Comparison of ENCODE assay signal across 32 cellular contexts in genomic region chr6:50825375-50826036, GRCh38. TPM values are rescaled to one million over a fixed set of nuclear protein-coding genes. Genes with fewer than 3 reads are reported as not detected.
A peak's percentile ranks its signal among the peaks of the same experiment; 100 is the strongest.
DNase-seq lines count a peak whose midpoint lies in the region; ATAC-seq, FAIRE-seq and TF ChIP-seq lines count a peak whose summit lies in the region.
"Had no signal": no experiment of that assay in that cellular context is flagged by ENCODE, and none has a peak within 500 bp of the region (broad histone marks: within the 10 kb centered on the region; RNA-seq: fewer than 3 reads in every experiment).

No MANE protein-coding gene starts in this region.

- ATAC-seq in K562 (peak; percentile 88), HG03571 (IDR thresholded peaks at IDR 0.05; ENCODE audit: unreplicated experiment) (no peak)
- ATAC-seq: Right ventricle myocardium inferior had no signal

- no peak overlapping the region for H3K4me3 ChIP-seq in K562
- peak overlapping the region; percentile 47; the same call in 1 of the 2 replicates for H3K4me3 ChIP-seq in iPS-20b (ENCODE audit: low read length)
- peak overlapping the region; percentile 35 for H3K4me3 ChIP-seq in suprapubic skin
- H3K4me3 ChIP-seq: esophagus muscularis mucosa, lung, sigmoid colon, transverse colon had no signal

- H3K27me3 ChIP-seq in K562 (ENCODE audit: control insufficient read depth in 2 of 2, insufficient read depth in 2 of 2, low read length in 2 of 2): no peaks in the 10 kb centered on the region
- H3K27me3 ChIP-seq in iPS-20b (ENCODE audit: insufficient read depth, low read length): peaks cover 100% of the 10 kb centered on the region
- peaks cover 79% of the 10 kb centered on the region for H3K27me3 ChIP-seq in suprapubic skin

- no peak for TF ChIP-seq RAD21 in K562 (CRISPR knock-in tag; conservative IDR thresholded peaks at IDR 0.05 in 1 of 2, IDR thresholded peaks at IDR 0.05 in 1 of 2)

- 0 out of 2 replicates have a peak, but pooled peaks have one; percentile 26 for TF ChIP-seq EP300 in K562 (IDR thresholded peaks at IDR 0.05; ENCODE audit: low read length)
- TF ChIP-seq EP300 in suprapubic skin (IDR thresholded peaks at IDR 0.05): no peak

- H3K36me3 ChIP-seq in K562 (ENCODE audit: control insufficient read depth, insufficient read depth, low read length) (no peaks in the 10 kb centered on the region), iPS-20b (ENCODE audit: insufficient read depth, low read depth, low read length) (no peaks in the 10 kb centered on the region), suprapubic skin (no peaks in the 10 kb centered on the region)
- H3K36me3 ChIP-seq: esophagus muscularis mucosa, sigmoid colon, transverse colon had no signal

- in situ Hi-C loops in K562 (cut with MboI): no loop called here

- H3K27ac ChIP-seq in K562 (ENCODE audit: extremely low read depth, low read depth, low read length) (peak overlapping the region; percentile 4; the same call in 2 of the 3 replicates), iPS-20b (ENCODE audit: low read length) (no peak overlapping the region), suprapubic skin (peak overlapping the region; percentile 70)
- H3K27ac ChIP-seq: esophagus muscularis mucosa, sigmoid colon, transverse colon had no signal

- intact Hi-C loops in K562 (cut with micrococcal nuclease): no loop called here
- intact Hi-C loops in head of caudate nucleus (cut with DNase I): no loop called here

- no peak for TF ChIP-seq POLR2A in K562 (conservative IDR thresholded peaks at IDR 0.05)
- no peak for TF ChIP-seq POLR2A in suprapubic skin (IDR thresholded peaks at IDR 0.05)

- TF ChIP-seq CTCF in K562 (IDR thresholded peaks at IDR 0.05 in 2 of 3, conservative IDR thresholded peaks at IDR 0.05 in 1 of 3; ENCODE audit: insufficient read depth in 2 of 3, low read depth in 1 of 3, low read length in 3 of 3) (0 out of 6 replicates have a peak, but pooled peaks of 1 of the 3 experiments have one; percentile 3), suprapubic skin (IDR thresholded peaks at IDR 0.05) (no peak)

- POLR2A ChIA-PET in K562 (lab: Yijun Ruan, JAX): interaction anchor here (0.6 to 0.7 kb wide), 3 partner anchors 14 to 49 kb away, joined by 3 read pairs; no protein-coding TSS in a partner anchor

- H4K20me1 ChIP-seq in K562 (replicated peaks; ENCODE audit: control insufficient read depth, insufficient read depth, low read length): no peaks in the 10 kb centered on the region

- no peaks in the 10 kb centered on the region for H3K79me2 ChIP-seq in K562 (ENCODE audit: control insufficient read depth, insufficient read depth, low read length)

- peak overlapping the region; percentile 84 for H2AFZ ChIP-seq in K562 (ENCODE audit: low read depth, low read length)

- DNase-seq in NCI-H345 treated with DMSO at 0.1 percent for 48 hours (lab: John Stamatoyannopoulos, UW; ENCODE audit: unreplicated experiment) (peak; percentile 34), NCI-H345 (lab: John Stamatoyannopoulos, UW) (no peak), K562 (ENCODE audit: extremely low read depth in 1 of 4, low spot score in 3 of 4) (peak; percentile 68 to 85 (median 80)), suprapubic skin (ENCODE audit: low spot score in 2 of 2) (no peak), head of caudate nucleus (no peak), MV-4-11 (lab: John Stamatoyannopoulos, UW) (no peak)
- DNase-seq: activated T-cell treated with anti-CD3 and anti-CD28 coated beads, Interleukin-2, amount 50 U/mL, for 1 hour; DMS153; effector memory CD4-positive, alpha-beta T cell; hippocampal formation; islet precursor cell; Karpas-422; NCI-H1048; NCI-H1930; NCI-H2227 treated with DMSO at 0.1 percent for 48 hours; OCI-M1; posterior cingulate gyrus; sigmoid colon; stimulated activated CD4-positive, alpha-beta T cell treated with anti-CD3 and anti-CD28 coated beads, Interleukin-15, amount 100 ng/mL, for 24 hours; T-helper 1 cell; transverse colon had no signal

- CTCF ChIA-PET in K562 (lab: Yijun Ruan, JAX; ENCODE audit: low intra/inter-chr PET ratio): no interaction called here

- FAIRE-seq in K562 (lab: Jason Lieb, UNC): peak; percentile 75
- FAIRE-seq: A204.1, colon, frontal cortex had no signal

- peak overlapping the region; percentile 37 to 80 for H3K9ac ChIP-seq in K562 (ENCODE audit: insufficient read depth in 1 of 2, low read depth in 2 of 2, low read length in 2 of 2)
- H3K9ac ChIP-seq in iPS-20b (ENCODE audit: low read depth, low read length): no peak overlapping the region

- no TSS peak for BruUV-seq in K562 (replicated peaks; lab: Mats Ljungman, UMichigan)

- H3K4me2 ChIP-seq in K562 (ENCODE audit: insufficient read depth, low read length): peak overlapping the region; percentile 73

- H3K9me3 ChIP-seq in K562 (replicated peaks; ENCODE audit: control insufficient read depth, insufficient read depth, low read depth, low read length) (0 out of 2 replicates have a peak, but pooled peaks cover under 1% of the 10 kb centered on the region), iPS-20b (ENCODE audit: insufficient read depth, low read depth, low read length) (no peaks in the 10 kb centered on the region), suprapubic skin (no peaks in the 10 kb centered on the region)
- H3K9me3 ChIP-seq: esophagus muscularis mucosa, sigmoid colon, transverse colon had no signal

- WGBS in K562 (ENCODE audit: insufficient coverage, low coverage, missing lambda C conversion rate): 12% methylated on average over 16 of the region's 16 CpGs
- WGBS in suprapubic skin: 4% methylated on average over 15 of the region's 16 CpGs

- H3K9me1 ChIP-seq in K562 (ENCODE audit: control insufficient read depth, insufficient read depth, low read length): no peaks in the 10 kb centered on the region

- peaks cover 9 to 15% of the 10 kb centered on the region in 2 experiments; a peak in 4 of 5 replicates for H3K4me1 ChIP-seq in K562 (replicated peaks in 1 of 2; ENCODE audit: control insufficient read depth in 2 of 2, insufficient read depth in 2 of 2, low read length in 2 of 2)
- H3K4me1 ChIP-seq in iPS-20b (ENCODE audit: insufficient read depth, low read length): peaks cover 49% of the 10 kb centered on the region; the same call in 1 of the 2 replicates
- H3K4me1 ChIP-seq in suprapubic skin: peaks cover 42% of the 10 kb centered on the region

TF ChIP-seq in K562, 482 proteins besides CTCF, POLR2A, EP300 and RAD21 (continues in another document):
- no peak for TF ChIP-seq ZFP30 (CRISPR knock-in tag; IDR thresholded peaks at IDR 0.05; ENCODE audit: borderline replicate concordance)
- no peak for TF ChIP-seq TCF7L2 (IDR thresholded peaks at IDR 0.05; ENCODE audit: low read depth, low read length)
- TF ChIP-seq MNT (conservative IDR thresholded peaks at IDR 0.05): no peak
- no peak for TF ChIP-seq RBBP5 (IDR thresholded peaks at IDR 0.05; ENCODE audit: borderline replicate concordance, insufficient read depth, low read length, poor library complexity, severe bottlenecking)
- TF ChIP-seq CTBP1 (IDR thresholded peaks at IDR 0.05; ENCODE audit: borderline replicate concordance): peak; percentile 81; the same call in 1 of the 2 replicates
- no peak for TF ChIP-seq ZFP36 (IDR thresholded peaks at IDR 0.05; ENCODE audit: low read depth, low read length, partially characterized antibody)
- TF ChIP-seq ZNF232 (CRISPR knock-in tag; IDR thresholded peaks at IDR 0.05): no peak
- TF ChIP-seq CBX2 (IDR thresholded peaks at IDR 0.05; ENCODE audit: insufficient read depth, low read length, poor library complexity, severe bottlenecking): no peak
- TF ChIP-seq GTF2F1 (IDR thresholded peaks at IDR 0.05; ENCODE audit: low read depth, low read length): no peak
- no peak for TF ChIP-seq FOXK2 (conservative IDR thresholded peaks at IDR 0.05 in 1 of 2, IDR thresholded peaks at IDR 0.05 in 1 of 2; ENCODE audit: low read depth in 2 of 2)
- no peak for TF ChIP-seq BRF1 (IDR thresholded peaks at IDR 0.05; ENCODE audit: borderline replicate concordance, extremely low read depth, insufficient read length)

RNA-seq across cellular contexts. Expression of gene TFAP2B, which starts 6.8 kb away (rescaled TPM):
- total RNA-seq in K562 (2011; cell fraction: chromatin; rRNA removed; ENCODE audit: low replicate concordance): not detected in 2 replicates
- not detected in 2 replicates for total RNA-seq in K562 (2011; cell fraction: nucleolus; rRNA removed)
- not detected in 2 replicates for total RNA-seq in K562 (2011; cell fraction: nucleoplasm; rRNA removed)
- total RNA-seq in K562 (2014; rRNA removed) (not detected in 2 replicates), K562 (2014; rRNA removed; fragmentation: Illumina TruSeq; extraction: Trizol) (not detected in 2 replicates), K562 (2015; rRNA removed; fragmentation: Illumina TruSeq; extraction: Trizol) (not detected in 2 replicates), K562 (2021) (not detected in 2 replicates), suprapubic skin (1 to 10 TPM; 4.3 to 9.0 (median 8.2) TPM)
- polyA plus RNA-seq in K562 (2011; rRNA removed) (not detected in 2 replicates), K562 (2014; fragmentation: Illumina TruSeq; extraction: Trizol) (not detected in 2 replicates), K562 (2014; fragmentation: Nextera tagmentation; extraction: Ambion mirVana) (not detected), K562 (2014; rRNA removed) (not detected in 2 replicates)
- 0.01 TPM in 1 of 2 replicates, not detected in the other for polyA plus RNA-seq in K562 (2011; cell fraction: cytosol; rRNA removed)
- 0.06 TPM in 2 replicates for polyA plus RNA-seq in K562 (2011; cell fraction: nucleus; rRNA removed)
- polyA plus RNA-seq in K562 (2012): 0.01 TPM in 1 of 2 replicates, not detected in the other
- polyA minus RNA-seq in K562 (2011; rRNA and poly(A)+ RNA removed): not detected in 2 replicates
- polyA minus RNA-seq in K562 (2011; cell fraction: cytosol; rRNA and poly(A)+ RNA removed): not detected in 2 replicates
- not detected in 2 replicates for polyA minus RNA-seq in K562 (2011; cell fraction: nucleus; rRNA and poly(A)+ RNA removed)
- total RNA-seq: esophagus muscularis mucosa, frontal cortex, G401, HT1080, lung, transverse colon had no signal
- polyA plus RNA-seq: neural cell had no signal

Comparison
In these comparisons a context has a peak if more than half of its experiments do, and no peak if none do; other contexts are left out.
1. DNase-seq: peak in NCI-H345 treated with DMSO at 0.1 percent for 48 hours (single experiment) and K562 (4 of 4); none in NCI-H345 (single experiment), suprapubic skin (0 of 2), head of caudate nucleus (0 of 42) and MV-4-11 (single experiment).
2. RNA of gene TFAP2B, which starts 6.8 kb away (total RNA-seq): 4.3 to 9.0 TPM in suprapubic skin; not detected in K562; every median in the first group is over 4 times any median in the second.